ENCODE assay signal across 7 cellular contexts in the genomic region with DNA sequence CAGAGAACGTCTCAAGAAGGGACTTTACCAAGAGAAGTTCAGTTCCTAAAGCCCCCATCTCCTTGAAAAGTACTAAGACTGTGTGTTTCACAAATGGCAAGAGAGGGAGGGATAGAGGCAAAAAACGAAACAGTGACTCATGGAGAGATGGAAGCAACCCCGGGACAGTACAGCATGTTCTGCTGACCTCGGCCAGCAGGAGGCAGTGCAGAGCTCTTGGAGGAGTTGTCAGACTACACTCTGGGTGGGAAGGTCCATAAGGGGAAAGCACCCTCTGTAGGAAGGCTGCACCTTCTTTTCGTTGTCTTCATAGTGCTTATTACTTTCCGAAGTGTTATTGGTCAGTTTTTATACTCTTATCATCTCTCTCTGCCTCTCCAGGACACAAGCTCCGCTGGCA.
DNase-seq lines count a peak whose midpoint lies in the region; ATAC-seq, FAIRE-seq and TF ChIP-seq lines count a peak whose summit lies in the region.

No MANE protein-coding gene starts in this region.

- H3K9ac ChIP-seq in keratinocyte (ENCODE audit: control insufficient read depth, extremely low read depth, insufficient read depth, low read length), result no peak overlapping the region

- H3K4me1 ChIP-seq in adrenal gland (replicated peaks in 1 of 2) (no peaks in the 10 kb centered on the region), keratinocyte (ENCODE audit: control insufficient read depth, extremely low read depth, insufficient read depth, low read length) (no peaks in the 10 kb centered on the region)

- intact Hi-C loops in adrenal gland (cut with DNase I), result no loop called here

- no peak overlapping the region for H3K4me2 ChIP-seq in keratinocyte (ENCODE audit: control insufficient read depth, extremely low read depth, insufficient read depth, low read depth, low read length)

- no peaks in the 10 kb centered on the region for H4K20me1 ChIP-seq in keratinocyte (ENCODE audit: control insufficient read depth, extremely low read depth, insufficient read depth, low read length)

- no peak for FAIRE-seq in keratinocyte (lab: Jason Lieb, UNC)

- in situ Hi-C loops in GM13976 (cut with MboI; ENCODE audit: low sequenced_read_pairs, unreplicated experiment), result no loop called here

- TF ChIP-seq POLR2A in adrenal gland (IDR thresholded peaks at IDR 0.05), result no peak

- H3K27me3 ChIP-seq in HL-60 (ENCODE audit: insufficient read depth, poor library complexity, severe bottlenecking), result no peaks in the 10 kb centered on the region
- H3K27me3 ChIP-seq in adrenal gland, result peaks cover 6% of the 10 kb centered on the region
- H3K27me3 ChIP-seq in keratinocyte (ENCODE audit: control insufficient read depth, extremely low read depth, insufficient read depth, low read length), result peaks cover 8% of the 10 kb centered on the region

- H3K27ac ChIP-seq in HL-60 (replicated peaks) (no peak overlapping the region), adrenal gland (no peak overlapping the region), keratinocyte (ENCODE audit: control insufficient read depth, insufficient read depth, low read length) (no peak overlapping the region)

- peak; percentile 48 for TF ChIP-seq CTCF in GM13976 (IDR thresholded peaks at IDR 0.05; ENCODE audit: borderline replicate concordance, control extremely low read depth, extremely low read depth, insufficient read depth, missing control alignments)
- TF ChIP-seq CTCF in HL-60 (IDR thresholded peaks at IDR 0.05; ENCODE audit: insufficient read depth, low read length), result peak; percentile 12
- peak; percentile 29 to 61 (median 50) for TF ChIP-seq CTCF in adrenal gland (IDR thresholded peaks at IDR 0.05)
- TF ChIP-seq CTCF in keratinocyte (optimal IDR thresholded peaks at IDR 0.05 in 1 of 3, IDR thresholded peaks at IDR 0.05 in 1 of 3, conservative IDR thresholded peaks at IDR 0.05 in 1 of 3; ENCODE audit: extremely low read depth in 1 of 3, insufficient read depth in 2 of 3, low read length in 3 of 3), result peak; percentile 76 to 85 (median 83)

- no peak overlapping the region for H2AFZ ChIP-seq in keratinocyte (ENCODE audit: control insufficient read depth, low read length)

- ATAC-seq in GM18858 (IDR thresholded peaks at IDR 0.05; ENCODE audit: unreplicated experiment), result no peak

- dilution Hi-C loops in keratinocyte (cut with MboI; ENCODE audit: extremely low pct_ligation_motif_present, low sequenced_read_pairs), result no loop called here

- H3K4me3 ChIP-seq in HL-60 (replicated peaks; ENCODE audit: insufficient read depth, low read length) (no peak overlapping the region), adrenal gland (no peak overlapping the region), keratinocyte (ENCODE audit: control insufficient read depth in 2 of 3, extremely low read depth in 1 of 3, insufficient read depth in 2 of 3, low read depth in 1 of 3, low read length in 3 of 3) (no peak overlapping the region)

- no peaks in the 10 kb centered on the region for H3K9me3 ChIP-seq in adrenal gland (replicated peaks in 1 of 3)
- H3K9me3 ChIP-seq in keratinocyte (ENCODE audit: control insufficient read depth, low read depth, low read length), result no peaks in the 10 kb centered on the region

- H3K79me2 ChIP-seq in keratinocyte (ENCODE audit: control insufficient read depth, insufficient read depth, low read length), result no peaks in the 10 kb centered on the region

- no peaks in the 10 kb centered on the region for H3K36me3 ChIP-seq in adrenal gland (replicated peaks in 1 of 2)
- H3K36me3 ChIP-seq in keratinocyte (ENCODE audit: control insufficient read depth in 2 of 2, extremely low read depth in 1 of 2, insufficient read depth in 2 of 2, low read length in 2 of 2), result no peaks in the 10 kb centered on the region

- DNase-seq in GM13976 (ENCODE audit: low spot score) (peak; percentile 57), HL-60 (ENCODE audit: low read depth in 1 of 2, low spot score in 1 of 2) (peak in 1 of 2 experiments; percentile 27), T-helper 1 cell (peak; percentile 15 to 70 (median 49)), adrenal gland (peak; percentile 37 to 68 (median 55)), keratinocyte (ENCODE audit: low read depth, low spot score) (no peak)
- peak; percentile 51 for DNase-seq in stimulated activated CD8-positive, alpha-beta memory T cell treated with anti-CD3 and anti-CD28 coated beads, Interleukin-15, amount 100 ng/mL, for 24 hours (ENCODE audit: low read depth)

- no peaks in the 10 kb centered on the region for H3K9me1 ChIP-seq in keratinocyte (ENCODE audit: control insufficient read depth, extremely low read depth, insufficient read depth, low read length)

- WGBS in adrenal gland, 4 donors, result 50 to 56% (median 54%) methylated on average over 7 of the region's 7 CpGs

Comparison
In these comparisons a context has a peak if more than half of its experiments do, and no peak if none do; other contexts are left out.
1. CTCF ChIP-seq: peak in every context shown above with its lines; median percentile 83 in keratinocyte; 50 in adrenal gland; 48 in GM13976; 12 in HL-60.